24 cellular contexts compared by ENCODE assay signal in the genomic region with DNA sequence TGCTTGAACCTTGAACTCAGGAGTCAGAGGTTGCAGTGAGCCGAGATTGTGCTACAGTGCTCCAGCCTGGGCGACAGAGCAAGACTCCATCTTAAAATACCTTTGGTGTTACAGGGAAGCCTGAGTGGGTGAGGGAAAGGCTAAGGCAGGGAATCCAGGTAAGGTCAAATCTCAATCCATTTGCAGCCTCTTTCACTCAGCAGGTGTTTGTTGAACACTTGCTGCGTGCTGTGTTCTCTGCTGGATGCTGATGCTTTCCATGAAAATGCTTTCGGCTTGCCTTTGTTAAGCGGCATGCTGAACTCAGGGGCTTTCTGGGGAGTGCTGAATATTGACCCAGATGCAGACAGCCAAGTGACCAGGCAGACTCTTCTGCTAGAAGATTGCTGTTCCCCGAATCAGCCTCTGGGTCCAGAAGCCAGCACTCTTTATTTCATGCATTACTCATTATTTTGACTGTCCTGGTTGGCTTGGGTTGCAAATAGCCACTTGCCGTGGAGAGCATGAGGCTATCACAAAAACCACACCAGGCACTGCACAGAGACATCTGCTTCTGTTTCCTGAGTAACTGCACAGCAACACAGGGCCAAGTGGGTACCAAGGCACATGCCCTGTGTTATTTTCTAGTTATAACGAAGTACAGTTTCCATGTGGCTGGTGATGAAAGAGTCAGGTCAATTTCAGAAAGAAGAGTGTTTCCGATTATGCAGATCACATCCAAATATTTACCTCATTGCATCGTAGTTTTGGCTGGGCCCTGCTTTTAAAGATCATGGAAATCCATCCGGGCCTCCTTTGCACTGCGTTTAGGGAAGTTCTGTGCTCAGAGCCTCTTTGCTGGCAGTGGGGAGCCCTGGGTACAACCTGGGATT.
A peak's percentile ranks its signal among the peaks of the same experiment; 100 is the strongest.
DNase-seq lines count a peak whose midpoint lies in the region; ATAC-seq and TF ChIP-seq lines count a peak whose summit lies in the region.
"Had no signal": no experiment of that assay in that cellular context is flagged by ENCODE, and none has a peak within 500 bp of the region (broad histone marks: within the 10 kb centered on the region; RNA-seq: fewer than 3 reads in every experiment).

No MANE protein-coding gene starts in this region.

- DNase-seq in AG10803 (ENCODE audit: low read depth) (peak; percentile 31), adipocyte (ENCODE audit: low read depth) (peak; percentile 16), iPS-NIHi7 (ENCODE audit: extremely low spot score) (peak; percentile 79), ureter (ENCODE audit: low spot score) (no peak), AML-193 (lab: John Stamatoyannopoulos, UW) (no peak), upper lobe of left lung (no peak), endothelial cell (ENCODE audit: low spot score) (no peak)
- DNase-seq: activated CD4-positive, alpha-beta T cell treated with anti-CD3 and anti-CD28 coated beads, Interleukin-2, amount 10 ng/mL, durations not matched to agents 24 days and 14 days; activated naive CD4-positive, alpha-beta T cell treated with anti-CD3 and anti-CD28 coated beads, Interleukin-2, amount 10 ng/mL, durations not matched to agents 7 days and 5 days; activated T-cell treated with anti-CD3 and anti-CD28 coated beads for 4 hours; BE2C; dermis blood vessel endothelial cell; MG63; natural killer cell; NCI-H2107; T-helper 9 cell had no signal

- no peaks in the 10 kb centered on the region for H3K9me3 ChIP-seq in HUES48 (ENCODE audit: control insufficient read depth, insufficient read depth, low read length)
- H3K9me3 ChIP-seq in adipocyte (ENCODE audit: control insufficient read depth, low read length) = no peaks in the 10 kb centered on the region
- no peaks in the 10 kb centered on the region for H3K9me3 ChIP-seq in upper lobe of left lung
- H3K9me3 ChIP-seq: BE2C, MG63, prostate gland, SJCRH30, vagina had no signal

- no peaks in the 10 kb centered on the region for H3K9me3 Mint-ChIP-seq in endothelial cell (ENCODE audit: unreplicated experiment)
- H3K9me3 Mint-ChIP-seq: brain; stimulated activated naive CD8-positive, alpha-beta T cell treated with anti-CD3 and anti-CD28 coated beads, Interleukin-15, Interleukin-2, amounts not matched to agents 100 ng/mL and 50 ng/mL, for 24 hours had no signal

- H3K27me3 Mint-ChIP-seq in endothelial cell (ENCODE audit: unreplicated experiment) = peaks cover 2% of the 10 kb centered on the region
- H3K27me3 Mint-ChIP-seq: activated CD4-positive, alpha-beta T cell treated with anti-CD3 and anti-CD28 coated beads, Interleukin-2, amount 10 ng/mL, durations not matched to agents 24 days and 14 days; activated naive CD4-positive, alpha-beta T cell treated with anti-CD3 and anti-CD28 coated beads, Interleukin-2, amount 10 ng/mL, durations not matched to agents 7 days and 5 days; brain; stimulated activated naive CD8-positive, alpha-beta T cell treated with anti-CD3 and anti-CD28 coated beads, Interleukin-15, Interleukin-2, amounts not matched to agents 100 ng/mL and 50 ng/mL, for 24 hours had no signal

- H3K4me1 ChIP-seq in HUES48 (ENCODE audit: control insufficient read depth, insufficient read depth, low read length) (peaks cover 39% of the 10 kb centered on the region), adipocyte (ENCODE audit: control insufficient read depth, insufficient read depth, low read length) (peaks cover 7% of the 10 kb centered on the region), upper lobe of left lung (peaks cover 0 to 19% (median 6%) of the 10 kb centered on the region in 4 donors)
- H3K4me1 ChIP-seq: BE2C, prostate gland had no signal

- H3K27me3 ChIP-seq in HUES48 (ENCODE audit: control insufficient read depth, insufficient read depth, low read length) (no peaks in the 10 kb centered on the region; the same call in 1 of the 2 replicates), adipocyte (replicated peaks; ENCODE audit: control insufficient read depth, insufficient read depth, low read length) (no peaks in the 10 kb centered on the region), upper lobe of left lung (no peaks in the 10 kb centered on the region)
- H3K27me3 ChIP-seq: BE2C, MG63, SJCRH30, vagina had no signal

- no peaks in the 10 kb centered on the region for H3K36me3 Mint-ChIP-seq in endothelial cell (ENCODE audit: low read depth, unreplicated experiment)
- H3K36me3 Mint-ChIP-seq: activated naive CD4-positive, alpha-beta T cell treated with anti-CD3 and anti-CD28 coated beads, Interleukin-2, amount 10 ng/mL, durations not matched to agents 7 days and 5 days; brain; natural killer cell had no signal

- H3K9ac ChIP-seq in HUES48 (ENCODE audit: low read depth, low read length) (no peak overlapping the region), adipocyte (ENCODE audit: low read length) (no peak overlapping the region)

- TF ChIP-seq POLR2A in upper lobe of left lung (IDR thresholded peaks at IDR 0.05) = no peak

- no peak overlapping the region for H3K4me3 Mint-ChIP-seq in endothelial cell (ENCODE audit: unreplicated experiment)
- H3K4me3 Mint-ChIP-seq: activated CD4-positive, alpha-beta T cell treated with anti-CD3 and anti-CD28 coated beads, Interleukin-2, amount 10 ng/mL, durations not matched to agents 24 days and 14 days; activated naive CD4-positive, alpha-beta T cell treated with anti-CD3 and anti-CD28 coated beads, Interleukin-2, amount 10 ng/mL, durations not matched to agents 7 days and 5 days; brain; natural killer cell; stimulated activated naive CD8-positive, alpha-beta T cell treated with anti-CD3 and anti-CD28 coated beads, Interleukin-15, Interleukin-2, amounts not matched to agents 100 ng/mL and 50 ng/mL, for 24 hours had no signal

- H3K4me1 Mint-ChIP-seq in endothelial cell (ENCODE audit: unreplicated experiment) = no peaks in the 10 kb centered on the region
- H3K4me1 Mint-ChIP-seq: activated CD4-positive, alpha-beta T cell treated with anti-CD3 and anti-CD28 coated beads, Interleukin-2, amount 10 ng/mL, durations not matched to agents 24 days and 14 days; activated naive CD4-positive, alpha-beta T cell treated with anti-CD3 and anti-CD28 coated beads, Interleukin-2, amount 10 ng/mL, durations not matched to agents 7 days and 5 days; natural killer cell had no signal

- 63 to 70% methylated on average over 12 of the region's 12 CpGs for WGBS in upper lobe of left lung, 2 donors

- TF ChIP-seq EP300 in upper lobe of left lung (IDR thresholded peaks at IDR 0.05) = no peak

- no peak for ATAC-seq in upper lobe of left lung (ENCODE audit: low FRiP score in 2 of 2)
- ATAC-seq: esophagus mucosa, natural killer cell had no signal

- H3K27ac Mint-ChIP-seq in endothelial cell (ENCODE audit: unreplicated experiment) = no peak overlapping the region
- H3K27ac Mint-ChIP-seq: activated CD4-positive, alpha-beta T cell treated with anti-CD3 and anti-CD28 coated beads, Interleukin-2, amount 10 ng/mL, durations not matched to agents 24 days and 14 days; activated naive CD4-positive, alpha-beta T cell treated with anti-CD3 and anti-CD28 coated beads, Interleukin-2, amount 10 ng/mL, durations not matched to agents 7 days and 5 days; natural killer cell; stimulated activated naive CD8-positive, alpha-beta T cell treated with anti-CD3 and anti-CD28 coated beads, Interleukin-15, Interleukin-2, amounts not matched to agents 100 ng/mL and 50 ng/mL, for 24 hours had no signal

- H3K4me3 ChIP-seq in AG10803 (ENCODE audit: low read length) = no peak overlapping the region
- peak overlapping the region; percentile 27 for H3K4me3 ChIP-seq in HUES48 (ENCODE audit: low read depth, low read length)
- H3K4me3 ChIP-seq in adipocyte (ENCODE audit: low read length) = no peak overlapping the region
- H3K4me3 ChIP-seq in upper lobe of left lung = no peak overlapping the region
- H3K4me3 ChIP-seq: lung, MG63, prostate gland, SJCRH30, vagina had no signal

- H3K27ac ChIP-seq in HUES48 (ENCODE audit: low read depth, low read length) (peak overlapping the region; percentile 3), upper lobe of left lung (no peak overlapping the region)
- H3K27ac ChIP-seq: prostate gland, vagina had no signal

- TF ChIP-seq CTCF in AG10803 (conservative IDR thresholded peaks at IDR 0.05; ENCODE audit: low read length) (no peak), upper lobe of left lung (IDR thresholded peaks at IDR 0.05) (no peak), endothelial cell (IDR thresholded peaks at IDR 0.05; ENCODE audit: unreplicated experiment) (no peak)

- H3K36me3 ChIP-seq in HUES48 (ENCODE audit: control insufficient read depth, insufficient read depth, low read length) = no peaks in the 10 kb centered on the region
- no peaks in the 10 kb centered on the region for H3K36me3 ChIP-seq in adipocyte (ENCODE audit: control insufficient read depth, insufficient read depth, low read length, severe bottlenecking)
- no peaks in the 10 kb centered on the region for H3K36me3 ChIP-seq in upper lobe of left lung
- H3K36me3 ChIP-seq: BE2C, MG63, prostate gland, SJCRH30, vagina had no signal

Comparison
In these comparisons a context has a peak if more than half of its experiments do, and no peak if none do; other contexts are left out.
1. DNase-seq: peak in AG10803 (single experiment), adipocyte (single experiment) and iPS-NIHi7 (single experiment); none in ureter (single experiment), AML-193 (0 of 2), upper lobe of left lung (0 of 2) and endothelial cell (single experiment).